9 cellular contexts compared by ENCODE assay signal in the genomic region with DNA sequence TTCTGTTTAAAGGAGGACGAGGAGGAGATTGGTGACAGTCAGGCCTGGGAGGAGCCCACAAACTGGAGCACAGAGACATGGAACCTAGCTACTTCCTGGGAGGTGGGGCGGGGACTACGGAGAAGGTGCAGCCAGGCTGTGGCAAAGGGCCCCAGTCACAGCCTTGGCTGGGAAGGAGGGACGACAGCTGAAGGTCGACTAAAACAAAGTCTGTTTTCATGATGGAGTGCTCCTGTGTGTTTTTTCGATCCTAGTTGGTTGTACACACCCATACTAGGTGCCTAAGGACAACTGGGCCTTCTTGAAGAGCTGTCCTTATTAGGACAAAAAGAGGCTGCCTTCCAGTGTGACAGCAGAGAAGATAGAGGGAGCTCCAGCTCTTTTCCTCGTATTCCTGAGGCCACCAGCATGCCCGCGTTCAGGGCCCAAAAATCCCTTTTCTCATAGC. TPM values are rescaled to one million over a fixed set of nuclear protein-coding genes. Genes with fewer than 3 reads are reported as not detected.
DNase-seq lines count a peak whose midpoint lies in the region; ATAC-seq, FAIRE-seq and TF ChIP-seq lines count a peak whose summit lies in the region.
"Had no signal": no experiment of that assay in that cellular context is flagged by ENCODE, and none has a peak within 500 bp of the region (broad histone marks: within the 10 kb centered on the region; RNA-seq: fewer than 3 reads in every experiment).

No MANE protein-coding gene starts in this region.

- intact Hi-C loops in CD14-positive monocyte (cut with micrococcal nuclease): no loop called here

- H3K4me3 Mint-ChIP-seq in neural crest cell (peak overlapping the region; percentile 85), CD14-positive monocyte (no peak overlapping the region)

- H3K36me3 ChIP-seq in duodenal mucosa (ENCODE audit: control insufficient read depth in 1 of 2, insufficient read depth in 2 of 2, low read length in 2 of 2): peaks cover 8 to 11% of the 10 kb centered on the region in 2 donors

- peak overlapping the region; percentile 68 for H3K27ac Mint-ChIP-seq in neural crest cell (ENCODE audit: unreplicated experiment)
- peak overlapping the region in 1 of 7 donors; percentile 36 for H3K27ac Mint-ChIP-seq in CD14-positive monocyte

- peaks cover 72% of the 10 kb centered on the region for H3K4me1 Mint-ChIP-seq in neural crest cell
- peaks cover 67% of the 10 kb centered on the region for H3K4me1 Mint-ChIP-seq in CD14-positive monocyte

- peaks cover 45 to 58% of the 10 kb centered on the region in 2 donors for H3K4me1 ChIP-seq in duodenal mucosa (ENCODE audit: control insufficient read depth in 1 of 2, insufficient read depth in 2 of 2, low read length in 2 of 2)

- peak overlapping the region; percentile 41 for H3K27ac ChIP-seq in duodenal mucosa (ENCODE audit: low read depth, low read length)

- no peak for FAIRE-seq in D721Med (lab: Jason Lieb, UNC)

- no peaks in the 10 kb centered on the region for H3K27me3 ChIP-seq in duodenal mucosa (ENCODE audit: control insufficient read depth in 1 of 2, insufficient read depth in 2 of 2, low read length in 2 of 2)
- H3K27me3 ChIP-seq: MG63 had no signal

- TF ChIP-seq CTCF in D721Med (IDR thresholded peaks at IDR 0.05; ENCODE audit: insufficient read depth, missing control alignments) (peak; percentile 28), neural crest cell (conservative IDR thresholded peaks at IDR 0.05) (no peak), CD14-positive monocyte (IDR thresholded peaks at IDR 0.05) (no peak)

- H3K36me3 Mint-ChIP-seq in neural crest cell (ENCODE audit: low read depth): peaks cover 10% of the 10 kb centered on the region
- H3K36me3 Mint-ChIP-seq in CD14-positive monocyte: peaks cover 19 to 27% of the 10 kb centered on the region in 2 donors

- no peak overlapping the region for H3K4me3 ChIP-seq in duodenal mucosa (ENCODE audit: low read depth in 1 of 2, low read length in 2 of 2)
- H3K4me3 ChIP-seq: MG63 had no signal

- peaks cover 9% of the 10 kb centered on the region for H3K27me3 Mint-ChIP-seq in neural crest cell (ENCODE audit: low read depth)
- H3K27me3 Mint-ChIP-seq in CD14-positive monocyte (ENCODE audit: low read depth in 3 of 3): peaks cover 0 to 8% (median 5%) of the 10 kb centered on the region in 3 donors

- H3K9me3 ChIP-seq in duodenal mucosa (ENCODE audit: control insufficient read depth in 1 of 2, low read length in 2 of 2): no peaks in the 10 kb centered on the region
- H3K9me3 ChIP-seq: MG63 had no signal

- DNase-seq in D721Med (ENCODE audit: insufficient read length, low spot score) (no peak), M059J (ENCODE audit: low read depth) (peak; percentile 64), neural crest cell (ENCODE audit: low read depth, low spot score) (no peak), CD14-positive monocyte (ENCODE audit: low spot score) (no peak)
- DNase-seq: MG63 had no signal

- peak overlapping the region in 1 of 2 donors; percentile 22 for H3K9ac ChIP-seq in duodenal mucosa (ENCODE audit: low read depth in 1 of 2, low read length in 2 of 2)

- ATAC-seq in HG02970 (IDR thresholded peaks at IDR 0.05; ENCODE audit: low FRiP score, unreplicated experiment): no peak
- no peak for ATAC-seq in HG03521 (IDR thresholded peaks at IDR 0.05; ENCODE audit: unreplicated experiment)
- no peak for ATAC-seq in HG03342 (IDR thresholded peaks at IDR 0.05; ENCODE audit: unreplicated experiment)

- H3K9me3 Mint-ChIP-seq in neural crest cell (peaks cover 3% of the 10 kb centered on the region), CD14-positive monocyte (no peaks in the 10 kb centered on the region)

RNA-seq across cellular contexts. Expression of a gene that starts 2.9 kb away (rescaled TPM):
- 4.5 and 7.3 TPM in 2 replicates for total RNA-seq in M059J (2014; rRNA removed; shearing (Covaris generic))
- total RNA-seq in neural crest cell: 15.4 and 17.2 TPM in 2 replicates
- 10 to 100 TPM; 23.2 to 32.6 TPM for polyA plus RNA-seq in CD14-positive monocyte

RNA-seq across cellular contexts. Expression of a gene that starts 3.2 kb away (rescaled TPM):
- total RNA-seq in M059J (2014; rRNA removed; shearing (Covaris generic)): 4,274 and 18,093 TPM in 2 replicates
- 14,026 and 17,379 TPM in 2 replicates for total RNA-seq in neural crest cell
- 10 to 100 TPM in 1 of 2 donors, not detected in 1; 13.3 TPM for polyA plus RNA-seq in CD14-positive monocyte

RNA-seq across cellular contexts. Expression of a gene that starts 4.0 kb away (rescaled TPM):
- 3.0 and 5.7 TPM in 2 replicates for total RNA-seq in M059J (2014; rRNA removed; shearing (Covaris generic))
- total RNA-seq in neural crest cell: 27.2 and 28.0 TPM in 2 replicates
- under 1 TPM; 0.13 to 0.42 TPM for polyA plus RNA-seq in CD14-positive monocyte

RNA-seq across cellular contexts. Expression of a gene that starts 10.3 kb away (rescaled TPM):
- not detected in 2 replicates for total RNA-seq in M059J (2014; rRNA removed; shearing (Covaris generic))
- 0.33 TPM in 1 of 2 replicates, not detected in the other for total RNA-seq in neural crest cell
- polyA plus RNA-seq in CD14-positive monocyte: under 1 TPM; 0.27 to 0.36 TPM

RNA-seq across cellular contexts. Expression of a gene that starts 12.7 kb away (rescaled TPM):
- 38.2 and 67.0 TPM in 2 replicates for total RNA-seq in M059J (2014; rRNA removed; shearing (Covaris generic))
- 0.45 and 0.63 TPM in 2 replicates for total RNA-seq in neural crest cell
- polyA plus RNA-seq in CD14-positive monocyte: not detected
